Comparison of ENCODE assay signal across 1 cellular context in genomic region chr2:240131941-240132650, GRCh38.
TF ChIP-seq lines count a peak whose summit lies in the region.

No MANE protein-coding gene starts in this region.

TF ChIP-seq in HepG2, 621 proteins besides CTCF, POLR2A, EP300 and RAD21:
- no peak for TF ChIP-seq UBTF (CRISPR knock-in tag; IDR thresholded peaks at IDR 0.05)
- TF ChIP-seq HMG20B (CRISPR knock-in tag; conservative IDR thresholded peaks at IDR 0.05) = no peak
- no peak for TF ChIP-seq NCOA2 (CRISPR knock-in tag; IDR thresholded peaks at IDR 0.05)
- TF ChIP-seq TFE3 (CRISPR knock-in tag; IDR thresholded peaks at IDR 0.05) = no peak
- no peak for TF ChIP-seq ATF7 (IDR thresholded peaks at IDR 0.05)
- TF ChIP-seq ATF7 (CRISPR knock-in tag; IDR thresholded peaks at IDR 0.05) = no peak
- no peak for TF ChIP-seq SNAPC2 (CRISPR knock-in tag; IDR thresholded peaks at IDR 0.05)
- peak; percentile 29 for TF ChIP-seq AGO2 (optimal IDR thresholded peaks at IDR 0.05; ENCODE audit: low read depth, low read length)
